In the genomic region with DNA sequence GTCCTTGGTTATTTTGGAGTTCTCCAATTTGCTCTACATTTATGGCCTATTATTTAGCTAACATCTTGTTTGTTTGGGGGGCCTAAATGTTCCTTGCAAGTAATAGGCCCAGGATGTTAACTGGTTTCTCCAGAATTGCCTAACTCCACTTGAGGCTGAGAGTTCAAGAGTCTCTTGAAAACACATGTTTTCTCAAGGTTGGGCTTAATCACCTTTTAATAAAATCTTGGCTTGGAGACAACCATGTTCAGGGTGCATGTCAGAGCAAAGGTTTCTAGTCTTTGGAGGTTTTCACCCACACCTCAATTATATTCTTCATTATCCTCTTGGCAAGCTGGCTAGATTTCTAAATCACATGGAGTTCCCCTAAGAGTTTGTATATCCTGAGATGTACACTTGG, we compare ENCODE assay signal across 27 cellular contexts. TPM values are rescaled to one million over a fixed set of nuclear protein-coding genes. Genes with fewer than 3 reads are reported as not detected.
DNase-seq lines count a peak whose midpoint lies in the region; ATAC-seq, FAIRE-seq and TF ChIP-seq lines count a peak whose summit lies in the region.
"Had no signal": no experiment of that assay in that cellular context is flagged by ENCODE, and none has a peak within 500 bp of the region (broad histone marks: within the 10 kb centered on the region; RNA-seq: fewer than 3 reads in every experiment).

No MANE protein-coding gene starts in this region.

- no peaks in the 10 kb centered on the region for H3K36me3 ChIP-seq in HEK293 (ENCODE audit: control insufficient read depth in 2 of 2, insufficient read depth in 1 of 2, low read length in 2 of 2)
- H3K36me3 ChIP-seq in PC-3 (ENCODE audit: low read depth, low read length): no peaks in the 10 kb centered on the region
- no peaks in the 10 kb centered on the region for H3K36me3 ChIP-seq in fibroblast of lung (ENCODE audit: control insufficient read depth, insufficient read depth, low read length)
- no peaks in the 10 kb centered on the region for H3K36me3 ChIP-seq in thyroid gland
- H3K36me3 ChIP-seq: SJSA1 had no signal

- no peak for TF ChIP-seq POLR2A in thyroid gland (IDR thresholded peaks at IDR 0.05)
- no peak for TF ChIP-seq POLR2A in GM12892 (IDR thresholded peaks at IDR 0.05; ENCODE audit: low read depth, low read length)

- no peaks in the 10 kb centered on the region for H3K27me3 ChIP-seq in PC-3 (ENCODE audit: low read length)
- H3K27me3 ChIP-seq in fibroblast of lung (ENCODE audit: control insufficient read depth, insufficient read depth, low read length): no peaks in the 10 kb centered on the region
- H3K27me3 ChIP-seq in thyroid gland: no peaks in the 10 kb centered on the region
- H3K27me3 ChIP-seq: dorsolateral prefrontal cortex, SJSA1, testis had no signal

- 0 out of 2 replicates have a peak overlapping the region, but pooled peaks have one; percentile 14 for H3K4me2 ChIP-seq in PC-3 (ENCODE audit: low read length)
- H3K4me2 ChIP-seq in fibroblast of lung (ENCODE audit: extremely low read depth, insufficient read depth, low read length): no peak overlapping the region

- H3K9ac ChIP-seq in PC-3 (ENCODE audit: low read length) (no peak overlapping the region), fibroblast of lung (ENCODE audit: insufficient read depth, low read length) (no peak overlapping the region)

- CTCF ChIA-PET in HEK293 (lab: Yijun Ruan, JAX) (interaction anchor here (0.7 kb wide), 1 partner anchor 11 kb away, joined by 6 read pairs; no protein-coding TSS in a partner anchor), PC-3 (lab: Charles Lee) (no interaction called here)

- no peak overlapping the region for H3K4me3 ChIP-seq in HEK293 (ENCODE audit: low read depth, low read length)
- H3K4me3 ChIP-seq in PC-3 (ENCODE audit: low read length): no peak overlapping the region
- H3K4me3 ChIP-seq in fibroblast of lung (replicated peaks in 1 of 4; ENCODE audit: control extremely low read depth in 1 of 4, insufficient read depth in 1 of 4, low read depth in 3 of 4, low read length in 4 of 4): no peak overlapping the region
- H3K4me3 ChIP-seq in thyroid gland (replicated peaks in 1 of 3): no peak overlapping the region
- H3K4me3 ChIP-seq: dorsolateral prefrontal cortex, SJSA1, testis had no signal

- H2AFZ ChIP-seq in PC-3 (ENCODE audit: low read length): no peak overlapping the region
- no peak overlapping the region for H2AFZ ChIP-seq in fibroblast of lung (ENCODE audit: low read length)

- DNase-seq in PC-3: peak; percentile 31
- peak; percentile 15 to 21 for DNase-seq in fibroblast of lung (ENCODE audit: low read depth in 2 of 2)
- peak; percentile 19 to 25 for DNase-seq in thyroid gland
- DNase-seq in NCI-H82 (lab: John Stamatoyannopoulos, UW): no peak
- DNase-seq in GM12892 (ENCODE audit: insufficient read length): no peak
- no peak for DNase-seq in NCI-H345 (lab: John Stamatoyannopoulos, UW)
- DNase-seq: activated CD4-positive, alpha-beta T cell treated with anti-CD3 and anti-CD28 coated beads, Interleukin-2, amount 50 U/mL, for 1 hour; activated CD8-positive, alpha-beta memory T cell treated with anti-CD3 and anti-CD28 coated beads, Interleukin-2, amount 50 U/mL, for 48 hours; activated effector memory CD4-positive, alpha-beta T cell treated with Interleukin-2 at 50 U/mL for 16 hours; activated naive CD8-positive, alpha-beta T cell treated with anti-CD3 and anti-CD28 coated beads, Interleukin-2, amount 50 U/mL, for 24 hours; CD4-positive, alpha-beta memory T cell; dorsolateral prefrontal cortex; GOT3; Kasumi-1; left cardiac atrium; NCI-H1092 treated with DMSO at 0.1 percent for 48 hours; NCI-H2171 treated with DMSO at 0.1 percent for 48 hours; NCI-H774; stimulated activated CD4-positive, alpha-beta T cell treated with anti-CD3 and anti-CD28 coated beads, Interleukin-1b, Interleukin-23, amount 100 ng/mL, for 48 hours; stimulated activated naive B cell treated with anti-CD40 and anti-IgM and Interleukin-4, amounts not matched to agents 10 μg/mL and 1 μg/mL and 100 μg/mL, for 72 hours; T-helper 17 cell; testis had no signal

- POLR2A ChIA-PET in HEK293 (lab: Yijun Ruan, JAX): no interaction called here
- POLR2A ChIA-PET in PC-3 (lab: Charles Lee; ENCODE audit: unreplicated experiment): interaction anchor here (0.6 kb wide), 1 partner anchor 27 kb away, joined by 3 read pairs; no protein-coding TSS in a partner anchor

- H3K4me1 ChIP-seq in HEK293 (ENCODE audit: control insufficient read depth, insufficient read depth, low read length): no peaks in the 10 kb centered on the region; the same call in 1 of the 2 replicates
- H3K4me1 ChIP-seq in PC-3 (ENCODE audit: insufficient read depth, low read length): peaks cover 51% of the 10 kb centered on the region
- H3K4me1 ChIP-seq in fibroblast of lung (ENCODE audit: control insufficient read depth, extremely low read depth, insufficient read depth, low read length): peaks cover 3% of the 10 kb centered on the region
- peaks cover 18 to 32% of the 10 kb centered on the region in 2 donors for H3K4me1 ChIP-seq in thyroid gland
- H3K4me1 ChIP-seq: testis had no signal

- intact Hi-C loops in PC-3 (cut with micrococcal nuclease) (no loop called here), thyroid gland (cut with DNase I) (no loop called here)

- FAIRE-seq in GM12892 (lab: Jason Lieb, UNC): no peak
- FAIRE-seq: GM12891, HTR-8/SVneo had no signal

- no peaks in the 10 kb centered on the region for H3K9me2 ChIP-seq in PC-3 (replicated peaks; ENCODE audit: low read length)

- H3K79me2 ChIP-seq in PC-3 (ENCODE audit: low read length) (no peaks in the 10 kb centered on the region), fibroblast of lung (ENCODE audit: control insufficient read depth, insufficient read depth, low read length) (no peaks in the 10 kb centered on the region)

- no peaks in the 10 kb centered on the region for H4K20me1 ChIP-seq in PC-3 (ENCODE audit: low read length)
- no peaks in the 10 kb centered on the region for H4K20me1 ChIP-seq in fibroblast of lung (ENCODE audit: control insufficient read depth, extremely low read depth, insufficient read depth, low read length)

- ATAC-seq in PC-3: no peak
- ATAC-seq: activated naive CD8-positive, alpha-beta T cell treated with anti-CD3 and anti-CD28 coated beads, Interleukin-2, amount 50 U/mL, for 24 hours; left cardiac atrium; stimulated activated naive B cell treated with anti-CD40 and anti-IgM and Interleukin-4, amounts not matched to agents 10 μg/mL and 1 μg/mL and 100 μg/mL, for 72 hours; T-helper 17 cell had no signal

- TF ChIP-seq CTCF in HEK293 (tag by site-specific recombination; IDR thresholded peaks at IDR 0.05): no peak
- no peak for TF ChIP-seq CTCF in PC-3 (conservative IDR thresholded peaks at IDR 0.05; ENCODE audit: low read depth, low read length)
- TF ChIP-seq CTCF in fibroblast of lung (conservative IDR thresholded peaks at IDR 0.05 in 1 of 2, IDR thresholded peaks at IDR 0.05 in 1 of 2; ENCODE audit: low read depth in 1 of 2, low read length in 2 of 2): no peak
- TF ChIP-seq CTCF in thyroid gland (IDR thresholded peaks at IDR 0.05): no peak

- H3F3A ChIP-seq in PC-3 (ENCODE audit: low read length, unreplicated experiment): peaks cover 9% of the 10 kb centered on the region

- H3K27ac ChIP-seq in HEK293 (ENCODE audit: extremely low read depth, low read depth, low read length) (no peak overlapping the region), PC-3 (ENCODE audit: low read length) (peak overlapping the region; percentile 14), fibroblast of lung (ENCODE audit: insufficient read depth, low read length) (no peak overlapping the region), thyroid gland (peak overlapping the region; percentile 16 to 54 (median 32))
- H3K27ac ChIP-seq: dorsolateral prefrontal cortex, SJSA1, testis, VCaP had no signal

- no TSS peak for BruUV-seq in PC-3 (replicated peaks; lab: Mats Ljungman, UMichigan)

- H3K9me3 ChIP-seq in HEK293 (ENCODE audit: control insufficient read depth, insufficient read depth, low read depth, low read length) (no peaks in the 10 kb centered on the region), PC-3 (ENCODE audit: low read length) (no peaks in the 10 kb centered on the region), fibroblast of lung (ENCODE audit: control insufficient read depth, insufficient read depth, low read depth, low read length) (no peaks in the 10 kb centered on the region), thyroid gland (no peaks in the 10 kb centered on the region)
- H3K9me3 ChIP-seq: SJSA1, testis had no signal

TF ChIP-seq in HEK293, 187 proteins besides CTCF, POLR2A, EP300 and RAD21:
- peak; percentile 29; the same call in 1 of the 2 replicates for TF ChIP-seq ZNF585B (tag by site-specific recombination; IDR thresholded peaks at IDR 0.05)
- no peak for TF ChIP-seq ZNF785 (tag by site-specific recombination; IDR thresholded peaks at IDR 0.05)
- TF ChIP-seq, protein P1, sequence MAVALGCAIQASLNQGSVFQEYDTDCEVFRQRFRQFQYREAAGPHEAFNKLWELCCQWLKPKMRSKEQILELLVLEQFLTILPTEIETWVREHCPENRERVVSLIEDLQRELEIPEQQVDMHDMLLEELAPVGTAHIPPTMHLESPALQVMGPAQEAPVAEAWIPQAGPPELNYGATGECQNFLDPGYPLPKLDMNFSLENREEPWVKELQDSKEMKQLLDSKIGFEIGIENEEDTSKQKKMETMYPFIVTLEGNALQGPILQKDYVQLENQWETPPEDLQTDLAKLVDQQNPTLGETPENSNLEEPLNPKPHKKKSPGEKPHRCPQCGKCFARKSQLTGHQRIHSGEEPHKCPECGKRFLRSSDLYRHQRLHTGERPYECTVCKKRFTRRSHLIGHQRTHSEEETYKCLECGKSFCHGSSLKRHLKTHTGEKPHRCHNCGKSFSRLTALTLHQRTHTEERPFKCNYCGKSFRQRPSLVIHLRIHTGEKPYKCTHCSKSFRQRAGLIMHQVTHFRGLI (tag by site-specific recombination; IDR thresholded peaks at IDR 0.05): peak; percentile 94

RNA-seq across cellular contexts. Expression of gene KLHL31, which starts 54.2 kb away (rescaled TPM):
- 0.17 and 0.33 TPM in 2 replicates for total RNA-seq in PC-3 (2014; rRNA removed)
- total RNA-seq in fibroblast of lung: under 0.01 TPM in 1 of 2 replicates, not detected in the other
- polyA plus RNA-seq in fibroblast of lung: 0.01 TPM in 2 replicates
- 0.02 TPM in 1 of 2 replicates, not detected in the other for polyA plus RNA-seq in fibroblast of lung (2012)
- polyA minus RNA-seq in fibroblast of lung (ENCODE audit: low replicate concordance): not detected in 2 replicates
- 1 to 10 TPM in 2 of 4 donors, under 1 TPM in 2; 0.54 to 1.6 (median 1.0) TPM for total RNA-seq in thyroid gland
- polyA plus RNA-seq in GM12892 (2012; ENCODE audit: missing spikeins): not detected
- polyA plus RNA-seq: CD4-positive, alpha-beta memory T cell had no signal

Comparison
In these comparisons a context has a peak if more than half of its experiments do, and no peak if none do; other contexts are left out.
1. H3K27ac ChIP-seq: peak in PC-3 (single experiment) and thyroid gland (3 of 3); none in HEK293 (single experiment) and fibroblast of lung (single experiment).
2. DNase-seq: peak in PC-3 (single experiment), fibroblast of lung (2 of 2) and thyroid gland (2 of 2); none in NCI-H82 (single experiment), GM12892 (single experiment) and NCI-H345 (single experiment).